ENCODE assay signal across 9 cellular contexts in genomic region chr16:55842369-55843104, GRCh38. TPM values are rescaled to one million over a fixed set of nuclear protein-coding genes. Genes with fewer than 3 reads are reported as not detected.
DNase-seq lines count a peak whose midpoint lies in the region; ATAC-seq and TF ChIP-seq lines count a peak whose summit lies in the region.
"Had no signal": no experiment of that assay in that cellular context is flagged by ENCODE, and none has a peak within 500 bp of the region (broad histone marks: within the 10 kb centered on the region; RNA-seq: fewer than 3 reads in every experiment).

No MANE protein-coding gene starts in this region.

- TF ChIP-seq CTCF in OCI-LY3 (IDR thresholded peaks at IDR 0.05; ENCODE audit: low read depth, low read length) (peak; percentile 82), choroid plexus epithelial cell (conservative IDR thresholded peaks at IDR 0.05; ENCODE audit: low read depth, low read length) (peak; percentile 75), liver (IDR thresholded peaks at IDR 0.05; ENCODE audit: low read depth, low read length, missing input control) (peak; percentile 90)

- H3K36me3 ChIP-seq in OCI-LY3 (replicated peaks; ENCODE audit: low read depth, low read length), result no peaks in the 10 kb centered on the region
- H3K36me3 ChIP-seq in liver (ENCODE audit: control insufficient read depth in 4 of 4, insufficient read depth in 3 of 4, low read depth in 1 of 4, low read length in 3 of 4), result no peaks in the 10 kb centered on the region
- H3K36me3 ChIP-seq in MG63, result no peaks in the 10 kb centered on the region

- H4K20me1 ChIP-seq in OCI-LY3 (ENCODE audit: insufficient read depth, low read length), result no peaks in the 10 kb centered on the region

- H2AFZ ChIP-seq in OCI-LY3 (ENCODE audit: low read depth, low read length), result no peak overlapping the region

- TF ChIP-seq RAD21 in liver (IDR thresholded peaks at IDR 0.05), result peak; percentile 95

- H3K27ac ChIP-seq in OCI-LY3 (ENCODE audit: low read length) (no peak overlapping the region), liver (ENCODE audit: low read depth in 1 of 2, low read length in 2 of 2) (no peak overlapping the region)

- H3K4me3 ChIP-seq in OCI-LY3 (ENCODE audit: low read length), result no peak overlapping the region
- H3K4me3 ChIP-seq in choroid plexus epithelial cell (ENCODE audit: low read depth, low read length), result no peak overlapping the region
- H3K4me3 ChIP-seq in liver (ENCODE audit: low read depth in 1 of 3, low read length in 3 of 3), result no peak overlapping the region
- H3K4me3 ChIP-seq in MG63, result no peak overlapping the region

- DNase-seq in activated CD4-positive, alpha-beta T cell treated with anti-CD3 and anti-CD28 coated beads for 4 hours, result peak; percentile 11 to 14
- DNase-seq in activated CD4-positive, alpha-beta T cell treated with anti-CD3 and anti-CD28 coated beads for 1 hour, result no peak
- DNase-seq in choroid plexus epithelial cell (ENCODE audit: low read depth), result peak; percentile 64
- DNase-seq in MG63, result no peak

- 50% methylated on average over 11 of the region's 11 CpGs for WGBS in liver

- peaks cover 4% of the 10 kb centered on the region; the same call in 1 of the 2 replicates for H3K27me3 ChIP-seq in OCI-LY3 (ENCODE audit: low read depth, low read length)
- H3K27me3 ChIP-seq in liver (ENCODE audit: control insufficient read depth in 4 of 4, insufficient read depth in 4 of 4, low read length in 3 of 4), result no peaks in the 10 kb centered on the region
- peaks cover 16% of the 10 kb centered on the region; the same call in 1 of the 2 replicates for H3K27me3 ChIP-seq in MG63

- H3K9me3 ChIP-seq in OCI-LY3 (ENCODE audit: insufficient read depth, low read length) (no peaks in the 10 kb centered on the region), liver (ENCODE audit: control insufficient read depth in 4 of 4, low read length in 3 of 4) (no peaks in the 10 kb centered on the region), MG63 (no peaks in the 10 kb centered on the region)

- H3K79me2 ChIP-seq in OCI-LY3 (ENCODE audit: low read length), result no peaks in the 10 kb centered on the region

- no peak overlapping the region for H3K4me2 ChIP-seq in OCI-LY3 (ENCODE audit: low read length)

- H3K9ac ChIP-seq in OCI-LY3 (ENCODE audit: low read length) (no peak overlapping the region), liver (ENCODE audit: low read depth in 1 of 2, low read length in 2 of 2) (no peak overlapping the region)

- H3K4me1 ChIP-seq in OCI-LY3 (ENCODE audit: low read length) (no peaks in the 10 kb centered on the region), liver (ENCODE audit: control insufficient read depth in 4 of 4, insufficient read depth in 4 of 4, low read length in 3 of 4) (peaks cover 0 to 9% (median 3%) of the 10 kb centered on the region in 4 donors)

- ATAC-seq in HG03175 (IDR thresholded peaks at IDR 0.05; ENCODE audit: unreplicated experiment) (peak; percentile 50), HG03135 (IDR thresholded peaks at IDR 0.05; ENCODE audit: unreplicated experiment) (no peak)

TF ChIP-seq in liver, 16 proteins besides CTCF, POLR2A, EP300 and RAD21:
- TF ChIP-seq FOXA1 (IDR thresholded peaks at IDR 0.05) (no peak), JUND (IDR thresholded peaks at IDR 0.05) (no peak), TAF1 (conservative IDR thresholded peaks at IDR 0.05) (no peak), MAX (IDR thresholded peaks at IDR 0.05) (no peak), NR2F2 (IDR thresholded peaks at IDR 0.05) (no peak), ZBTB33 (IDR thresholded peaks at IDR 0.05) (no peak), SP1 (IDR thresholded peaks at IDR 0.05) (no peak), EGR1 (IDR thresholded peaks at IDR 0.05; ENCODE audit: low read depth in 2 of 2) (no peak), ATF3 (IDR thresholded peaks at IDR 0.05) (no peak), RXRA (IDR thresholded peaks at IDR 0.05) (no peak), YY1 (IDR thresholded peaks at IDR 0.05) (no peak), HNF4G (IDR thresholded peaks at IDR 0.05) (no peak), GABPA (IDR thresholded peaks at IDR 0.05 in 1 of 2, conservative IDR thresholded peaks at IDR 0.05 in 1 of 2) (no peak)

RNA-seq across cellular contexts. Expression of gene CES1, which starts 9.6 kb away (rescaled TPM):
- 100 to 1,000 TPM in 1 of 2 donors, 1 to 10 TPM in 1; 8.4 to 376 TPM for total RNA-seq in liver
- 1,000 to 10,000 TPM in 1 of 2 donors, 100 to 1,000 TPM in 1; 716 to 1,773 TPM for polyA plus RNA-seq in liver
- total RNA-seq in MG63 (2014; rRNA removed; shearing (Covaris generic); ENCODE audit: low replicate concordance), result 0.56 TPM in 1 of 2 replicates, not detected in the other

RNA-seq across cellular contexts. Expression of gene CES5A, which starts 32.6 kb away (rescaled TPM):
- total RNA-seq in liver, result under 1 TPM in 1 of 2 donors, not detected in 1; 0.67 TPM
- polyA plus RNA-seq in liver, result 1 to 10 TPM in 1 of 2 donors, under 1 TPM in 1; 0.96 to 1.5 TPM
- total RNA-seq in MG63 (2014; rRNA removed; shearing (Covaris generic); ENCODE audit: low replicate concordance), result not detected in 2 replicates
- polyA plus RNA-seq: adipose tissue had no signal

Comparison
In these comparisons a context has a peak if more than half of its experiments do, and no peak if none do; other contexts are left out.
1. DNase-seq: peak in activated CD4-positive, alpha-beta T cell treated with anti-CD3 and anti-CD28 coated beads for 4 hours (2 of 2) and choroid plexus epithelial cell (single experiment); none in activated CD4-positive, alpha-beta T cell treated with anti-CD3 and anti-CD28 coated beads for 1 hour (single experiment) and MG63 (single experiment).
2. Peak in every context shown above with its lines, with median percentiles within 50 percentile points of each other: CTCF ChIP-seq.